In genomic region chr5:132411382-132411925, GRCh38 we compare ENCODE assay signal across 9 cellular contexts. TPM values are rescaled to one million over a fixed set of nuclear protein-coding genes. Genes with fewer than 3 reads are reported as not detected.
DNase-seq lines count a peak whose midpoint lies in the region; ATAC-seq, FAIRE-seq and TF ChIP-seq lines count a peak whose summit lies in the region.
"Had no signal": no experiment of that assay in that cellular context is flagged by ENCODE, and none has a peak within 500 bp of the region (broad histone marks: within the 10 kb centered on the region; RNA-seq: fewer than 3 reads in every experiment).

No MANE protein-coding gene starts in this region.

- no peak for ATAC-seq in HG03520 (IDR thresholded peaks at IDR 0.05; ENCODE audit: unreplicated experiment)

- H3K4me3 ChIP-seq in LNCaP clone FGC (ENCODE audit: low read depth, low read length): peak overlapping the region; percentile 50
- peak overlapping the region; percentile 84 to 86 for H3K4me3 ChIP-seq in kidney (ENCODE audit: low read length in 2 of 2)

- no peak for FAIRE-seq in kidney (lab: Jason Lieb, UNC)
- FAIRE-seq: A204.1 had no signal

- no peaks in the 10 kb centered on the region for H3K36me3 ChIP-seq in kidney (ENCODE audit: control insufficient read depth in 1 of 2, insufficient read depth in 2 of 2, low read length in 2 of 2)

- TF ChIP-seq CTCF in LNCaP clone FGC (IDR thresholded peaks at IDR 0.05; ENCODE audit: control insufficient read depth, extremely low read depth, insufficient read depth) (no peak), kidney (IDR thresholded peaks at IDR 0.05; ENCODE audit: borderline replicate concordance, extremely low read depth, insufficient read depth) (no peak)

- H3K9ac ChIP-seq in kidney (ENCODE audit: low read length in 2 of 2): peak overlapping the region; percentile 96 to 98

- H3K9me3 ChIP-seq in kidney (ENCODE audit: control insufficient read depth in 1 of 2, low read length in 2 of 2): no peaks in the 10 kb centered on the region

- intact Hi-C loops in kidney (cut with DNase I): no loop called here

- peaks cover 26 to 29% of the 10 kb centered on the region in 2 donors for H3K4me1 ChIP-seq in kidney (ENCODE audit: control insufficient read depth in 1 of 2, insufficient read depth in 1 of 2, low read depth in 1 of 2, low read length in 2 of 2)

- DNase-seq in NCI-H187 (lab: John Stamatoyannopoulos, UW) (peak; percentile 10 to 61), NCI-H187 treated with DMSO at 0.1 percent for 48 hours (lab: John Stamatoyannopoulos, UW) (no peak), LNCaP clone FGC (ENCODE audit: low read depth) (no peak), kidney (peak; percentile 72), NK-92 (lab: John Stamatoyannopoulos, UW; ENCODE audit: unreplicated experiment) (no peak)
- DNase-seq in stimulated activated naive CD4-positive, alpha-beta T cell treated with Interleukin-2 at 50 U/mL for 16 hours (lab: John Stamatoyannopoulos, UW): peak; percentile 32

- H3K27ac ChIP-seq in angular gyrus (ENCODE audit: low read depth, low read length): peak overlapping the region; percentile 87
- peak overlapping the region; percentile 98 to 99 for H3K27ac ChIP-seq in kidney (ENCODE audit: low read depth in 2 of 2, low read length in 2 of 2)

RNA-seq across cellular contexts. Expression of gene SLC22A5, which starts 41.9 kb away (rescaled TPM):
- 28.3 TPM for total RNA-seq in kidney
- 36.3 TPM for polyA plus RNA-seq in kidney (ENCODE audit: insufficient read depth, low read depth, low replicate concordance)

Comparison
In these comparisons a context has a peak if more than half of its experiments do, and no peak if none do; other contexts are left out.
1. DNase-seq: peak in NCI-H187 (2 of 2), kidney (single experiment) and stimulated activated naive CD4-positive, alpha-beta T cell treated with Interleukin-2 at 50 U/mL for 16 hours (single experiment); none in NCI-H187 treated with DMSO at 0.1 percent for 48 hours (single experiment), LNCaP clone FGC (single experiment) and NK-92 (single experiment).